In genomic region chr21:30255679-30256078, GRCh38 we compare ENCODE assay signal across 25 cellular contexts. TPM values are rescaled to one million over a fixed set of nuclear protein-coding genes. Genes with fewer than 3 reads are reported as not detected.
DNase-seq lines count a peak whose midpoint lies in the region; ATAC-seq and TF ChIP-seq lines count a peak whose summit lies in the region.
"Had no signal": no experiment of that assay in that cellular context is flagged by ENCODE, and none has a peak within 500 bp of the region (broad histone marks: within the 10 kb centered on the region; RNA-seq: fewer than 3 reads in every experiment).

No MANE protein-coding gene starts in this region.

- H3K36me3 ChIP-seq in PC-3 (ENCODE audit: low read depth, low read length), result no peaks in the 10 kb centered on the region
- no peaks in the 10 kb centered on the region for H3K36me3 ChIP-seq in mucosa of descending colon (ENCODE audit: low read depth)
- no peaks in the 10 kb centered on the region for H3K36me3 ChIP-seq in transverse colon
- H3K36me3 ChIP-seq in left lung, result no peaks in the 10 kb centered on the region
- H3K36me3 ChIP-seq: BE2C; BLaER1 treated with 17β-estradiol and CSF1 and Interleukin-3, amounts not matched to agents 10 nM and 100 nM had no signal

- TF ChIP-seq CTCF in PC-3 (conservative IDR thresholded peaks at IDR 0.05; ENCODE audit: low read depth, low read length), result no peak
- no peak for TF ChIP-seq CTCF in foreskin keratinocyte (conservative IDR thresholded peaks at IDR 0.05)
- TF ChIP-seq CTCF in mucosa of descending colon (IDR thresholded peaks at IDR 0.05), result no peak
- no peak for TF ChIP-seq CTCF in transverse colon (IDR thresholded peaks at IDR 0.05)
- TF ChIP-seq CTCF in chondrocyte (IDR thresholded peaks at IDR 0.05), result no peak
- TF ChIP-seq CTCF in left lung (IDR thresholded peaks at IDR 0.05), result no peak

- H3K36me3 Mint-ChIP-seq in chondrocyte (ENCODE audit: low read depth), result no peaks in the 10 kb centered on the region
- H3K36me3 Mint-ChIP-seq: CD14-positive monocyte; CD8-positive, alpha-beta memory T cell had no signal

- peak overlapping the region; percentile 5; the same call in 1 of the 2 replicates for H3K9ac ChIP-seq in PC-3 (ENCODE audit: low read length)
- H3K9ac ChIP-seq: BLaER1 treated with 17β-estradiol and CSF1 and Interleukin-3, amounts not matched to agents 10 nM and 100 nM had no signal

- WGBS in transverse colon (ENCODE audit: low coverage in 1 of 2), 2 donors, result 33 to 90% methylated on average over 1 of the region's 1 CpG

- H3K4me2 ChIP-seq in PC-3 (ENCODE audit: low read length), result no peak overlapping the region
- H3K4me2 ChIP-seq: A549; BLaER1 treated with 17β-estradiol and CSF1 and Interleukin-3, amounts not matched to agents 10 nM and 100 nM; GM23338 had no signal

- H3K9me3 Mint-ChIP-seq in chondrocyte (ENCODE audit: low read depth), result peaks cover 4% of the 10 kb centered on the region
- H3K9me3 Mint-ChIP-seq: CD4-positive, alpha-beta T cell; GM23338; H9 had no signal

- no peaks in the 10 kb centered on the region for H4K20me1 ChIP-seq in PC-3 (ENCODE audit: low read length)
- H4K20me1 ChIP-seq: BLaER1 treated with 17β-estradiol and CSF1 and Interleukin-3, amounts not matched to agents 10 nM and 100 nM had no signal

- POLR2A ChIA-PET in PC-3 (lab: Charles Lee; ENCODE audit: unreplicated experiment), result no interaction called here

- no TSS peak for BruUV-seq in PC-3 (replicated peaks; lab: Mats Ljungman, UMichigan)

- H3K79me2 ChIP-seq in PC-3 (ENCODE audit: low read length), result no peaks in the 10 kb centered on the region

- in situ Hi-C loops in transverse colon (cut with MboI; ENCODE audit: low pct_ligation_motif_present in 1 of 4, low pct_unique_long_range_greater_than_20kb in 1 of 4, low sequenced_read_pairs in 3 of 4), result no loop called here

- H3K9me2 ChIP-seq in PC-3 (replicated peaks; ENCODE audit: low read length), result no peaks in the 10 kb centered on the region

- no peaks in the 10 kb centered on the region for H3K27me3 Mint-ChIP-seq in chondrocyte (ENCODE audit: low read depth)
- H3K27me3 Mint-ChIP-seq: CD4-positive, alpha-beta T cell; CD8-positive, alpha-beta memory T cell had no signal

- intact Hi-C loops in PC-3 (cut with micrococcal nuclease), result no loop called here
- intact Hi-C loops in mucosa of descending colon (cut with DNase I, micrococcal nuclease), result no loop called here
- intact Hi-C loops in transverse colon (cut with DNase I; ENCODE audit: low total_unique reads), result no loop called here
- intact Hi-C loops in left lung (cut with DNase I), result no loop called here

- no peak overlapping the region for H3K27ac Mint-ChIP-seq in chondrocyte (ENCODE audit: unreplicated experiment)
- H3K27ac Mint-ChIP-seq: CD14-positive monocyte; CD4-positive, alpha-beta T cell; CD8-positive, alpha-beta memory T cell; GM23338; H9 had no signal

- DNase-seq in PC-3 (no peak), foreskin keratinocyte (no peak), mucosa of descending colon (no peak), transverse colon (no peak), chondrocyte (ENCODE audit: low spot score) (no peak), left lung (no peak)
- DNase-seq: 8988T; ACHN; AML-193; BE2C; CD4-positive, alpha-beta T cell; CD8-positive, alpha-beta memory T cell; DMS53; DMS79 treated with DMSO at 0.1 percent for 48 hours; GF-D8; H9 had no signal

- H3F3A ChIP-seq in PC-3 (ENCODE audit: low read length, unreplicated experiment), result no peaks in the 10 kb centered on the region

- no peak overlapping the region for H2AFZ ChIP-seq in PC-3 (ENCODE audit: low read length)
- H2AFZ ChIP-seq: GM23338 had no signal

- no peak for TF ChIP-seq EP300 in transverse colon (IDR thresholded peaks at IDR 0.05; ENCODE audit: low read depth)

- H3K4me1 Mint-ChIP-seq in chondrocyte (ENCODE audit: low read depth), result no peaks in the 10 kb centered on the region
- H3K4me1 Mint-ChIP-seq: CD14-positive monocyte; CD8-positive, alpha-beta memory T cell; GM23338 had no signal

- H3K27me3 ChIP-seq in PC-3 (ENCODE audit: low read length), result no peaks in the 10 kb centered on the region
- no peaks in the 10 kb centered on the region for H3K27me3 ChIP-seq in foreskin keratinocyte
- no peaks in the 10 kb centered on the region for H3K27me3 ChIP-seq in transverse colon
- no peaks in the 10 kb centered on the region for H3K27me3 ChIP-seq in left lung
- H3K27me3 ChIP-seq: BE2C; BLaER1 treated with 17β-estradiol and CSF1 and Interleukin-3, amounts not matched to agents 10 nM and 100 nM had no signal

- CTCF ChIA-PET in PC-3 (lab: Charles Lee), result no interaction called here

- H3K4me3 ChIP-seq in PC-3 (ENCODE audit: low read length) (no peak overlapping the region), mucosa of descending colon (no peak overlapping the region), transverse colon (no peak overlapping the region), left lung (no peak overlapping the region)
- H3K4me3 ChIP-seq: A549; BLaER1 treated with 17β-estradiol and CSF1 and Interleukin-3, amounts not matched to agents 10 nM and 100 nM; GM23338 had no signal

- ATAC-seq in PC-3 (no peak), foreskin keratinocyte (no peak), mucosa of descending colon (peak; percentile 61), HG03439 (IDR thresholded peaks at IDR 0.05; ENCODE audit: unreplicated experiment) (no peak), left lung (no peak)
- ATAC-seq: A549, GM23338, HCT116 had no signal

- H3K4me3 Mint-ChIP-seq in chondrocyte (ENCODE audit: unreplicated experiment), result no peak overlapping the region
- H3K4me3 Mint-ChIP-seq: CD14-positive monocyte; CD4-positive, alpha-beta T cell; CD8-positive, alpha-beta memory T cell; GM23338; H9 had no signal

- peaks cover 12% of the 10 kb centered on the region; the same call in 1 of the 2 replicates for H3K4me1 ChIP-seq in PC-3 (ENCODE audit: insufficient read depth, low read length)
- peaks cover 5% of the 10 kb centered on the region for H3K4me1 ChIP-seq in foreskin keratinocyte
- no peaks in the 10 kb centered on the region for H3K4me1 ChIP-seq in mucosa of descending colon (ENCODE audit: low read depth)
- peaks cover 0 to 22% (median 3%) of the 10 kb centered on the region in 4 donors for H3K4me1 ChIP-seq in transverse colon
- no peaks in the 10 kb centered on the region for H3K4me1 ChIP-seq in left lung
- H3K4me1 ChIP-seq: A549; BE2C; BLaER1 treated with 17β-estradiol and CSF1 and Interleukin-3, amounts not matched to agents 10 nM and 100 nM had no signal

- TF ChIP-seq POLR2A in transverse colon (IDR thresholded peaks at IDR 0.05), result no peak

- H3K27ac ChIP-seq in PC-3 (ENCODE audit: low read length) (peak overlapping the region; percentile 31), foreskin keratinocyte (peak overlapping the region; percentile 92), transverse colon (peak overlapping the region in 3 of 4 donors; percentile 19 to 49 (median 39)), left lung (no peak overlapping the region)
- H3K27ac ChIP-seq: A549; BLaER1 treated with 17β-estradiol and CSF1 and Interleukin-3, amounts not matched to agents 10 nM and 100 nM had no signal

- H3K9me3 ChIP-seq in PC-3 (ENCODE audit: low read length) (no peaks in the 10 kb centered on the region), mucosa of descending colon (no peaks in the 10 kb centered on the region), transverse colon (no peaks in the 10 kb centered on the region), left lung (no peaks in the 10 kb centered on the region)
- H3K9me3 ChIP-seq: A549; BE2C; BLaER1 treated with 17β-estradiol and CSF1 and Interleukin-3, amounts not matched to agents 10 nM and 100 nM had no signal

RNA-seq across cellular contexts. Expression of gene KRTAP24-1, which starts 27.1 kb away (rescaled TPM):
- total RNA-seq in PC-3 (2014; rRNA removed) (not detected in 2 replicates), foreskin keratinocyte (not detected in 2 replicates), mucosa of descending colon (not detected), transverse colon (not detected), chondrocyte (not detected in 3 replicates), left lung (not detected)
- not detected in 2 replicates for polyA plus RNA-seq in foreskin keratinocyte
- total RNA-seq: CD4-positive, alpha-beta T cell; CD8-positive, alpha-beta memory T cell; Daoy; G401; GM23338; H4; H9 had no signal
- polyA plus RNA-seq: A549; CD14-positive monocyte; CD8-positive, alpha-beta memory T cell; GM23338 had no signal

RNA-seq across cellular contexts. Expression of gene KRTAP25-1, which starts 33.6 kb away (rescaled TPM):
- not detected in 2 replicates for total RNA-seq in PC-3 (2014; rRNA removed)
- total RNA-seq in foreskin keratinocyte, result not detected in 2 replicates
- polyA plus RNA-seq in foreskin keratinocyte, result not detected in 2 replicates
- total RNA-seq in mucosa of descending colon, result not detected
- total RNA-seq in transverse colon, result not detected
- not detected in 3 replicates for total RNA-seq in chondrocyte
- not detected for total RNA-seq in left lung
- total RNA-seq: CD4-positive, alpha-beta T cell; CD8-positive, alpha-beta memory T cell; Daoy; G401; GM23338; H4; H9 had no signal
- polyA plus RNA-seq: A549; CD14-positive monocyte; CD8-positive, alpha-beta memory T cell; GM23338 had no signal

RNA-seq across cellular contexts. Expression of gene CLDN8, which starts 39.8 kb away (rescaled TPM):
- total RNA-seq in PC-3 (2014; rRNA removed) (0.46 and 1.5 TPM in 2 replicates), foreskin keratinocyte (not detected in 2 replicates), mucosa of descending colon (10 to 100 TPM; 14.5 to 61.9 (median 35.8) TPM), transverse colon (100 to 1,000 TPM in 1 of 4 donors, 10 to 100 TPM in 3; 13.5 to 107 (median 33.2) TPM), chondrocyte (not detected in 3 replicates), left lung (under 1 TPM in 1 of 2 donors, not detected in 1; 0.39 TPM)
- polyA plus RNA-seq in foreskin keratinocyte, result not detected in 2 replicates
- total RNA-seq: CD4-positive, alpha-beta T cell; CD8-positive, alpha-beta memory T cell; Daoy; G401; GM23338; H4; H9 had no signal
- polyA plus RNA-seq: A549; CD14-positive monocyte; CD8-positive, alpha-beta memory T cell; GM23338 had no signal

Comparison
In these comparisons a context has a peak if more than half of its experiments do, and no peak if none do; other contexts are left out.
1. H3K27ac ChIP-seq: peak in PC-3 (single experiment), foreskin keratinocyte (single experiment) and transverse colon (3 of 4); none in left lung (0 of 2).